In genomic region chr22:45064313-45065268, GRCh38 we compare ENCODE assay signal across 9 cellular contexts. TPM values are rescaled to one million over a fixed set of nuclear protein-coding genes. Genes with fewer than 3 reads are reported as not detected.
DNase-seq lines count a peak whose midpoint lies in the region; ATAC-seq, FAIRE-seq and TF ChIP-seq lines count a peak whose summit lies in the region.
"Had no signal": no experiment of that assay in that cellular context is flagged by ENCODE, and none has a peak within 500 bp of the region (broad histone marks: within the 10 kb centered on the region; RNA-seq: fewer than 3 reads in every experiment).

No MANE protein-coding gene starts in this region.

- H2BK12ac ChIP-seq in mesenchymal stem cell (ENCODE audit: low read length in 2 of 2), result no peak overlapping the region

- no peak for TF ChIP-seq CTCF in left ventricle myocardium inferior (IDR thresholded peaks at IDR 0.05; ENCODE audit: borderline replicate concordance)

- peak overlapping the region in 1 of 2 experiments; percentile 12 for H3K4me3 ChIP-seq in mesenchymal stem cell (ENCODE audit: insufficient read depth in 1 of 2, low read depth in 1 of 2, low read length in 2 of 2)
- no peak overlapping the region for H3K4me3 ChIP-seq in left ventricle myocardium inferior
- H3K4me3 ChIP-seq in small intestine (ENCODE audit: low read depth in 1 of 2, low read length in 2 of 2), result no peak overlapping the region

- H3K36me3 Mint-ChIP-seq in activated T-cell treated with anti-CD3 and anti-CD28 coated beads, Interleukin-2, amount 50 U/mL, for 4 hours (ENCODE audit: insufficient read depth), result no peaks in the 10 kb centered on the region

- no peak overlapping the region for H2BK15ac ChIP-seq in mesenchymal stem cell (ENCODE audit: low read depth, poor library complexity, severe bottlenecking)

- no peak overlapping the region for H3K4me3 Mint-ChIP-seq in activated T-cell treated with anti-CD3 and anti-CD28 coated beads, Interleukin-2, amount 50 U/mL, for 4 hours

- in situ Hi-C loops in ACHN (cut with HindIII; ENCODE audit: low pct_ligation_motif_present, low pct_unique_long_range_greater_than_20kb, low sequenced_read_pairs), result no loop called here

- H3K4me1 ChIP-seq in mesenchymal stem cell (ENCODE audit: control insufficient read depth, insufficient read depth, low read depth, low read length) (peaks cover 10% of the 10 kb centered on the region), left ventricle myocardium inferior (no peaks in the 10 kb centered on the region), small intestine (ENCODE audit: control insufficient read depth in 2 of 2, insufficient read depth in 1 of 2, low read depth in 1 of 2, low read length in 1 of 2) (no peaks in the 10 kb centered on the region)

- H3K18ac ChIP-seq in mesenchymal stem cell (ENCODE audit: low read depth in 1 of 2, low read length in 2 of 2), result no peak overlapping the region

- H3K79me1 ChIP-seq in mesenchymal stem cell (replicated peaks; ENCODE audit: low read length, poor library complexity, severe bottlenecking), result no peaks in the 10 kb centered on the region

- no peak overlapping the region for H2AFZ ChIP-seq in mesenchymal stem cell (ENCODE audit: low read depth, low read length)

- H3K9me3 Mint-ChIP-seq in activated T-cell treated with anti-CD3 and anti-CD28 coated beads, Interleukin-2, amount 50 U/mL, for 4 hours, result peaks cover 5% of the 10 kb centered on the region

- DNase-seq in ACHN (peak; percentile 16), HK-2 (ENCODE audit: unreplicated experiment) (peak; percentile 11), mesenchymal stem cell (peak; percentile 50), left ventricle myocardium inferior (no peak), small intestine (no peak), SKM-1 treated with dmso at 0.1 percent for 144 hours (lab: John Stamatoyannopoulos, UW; ENCODE audit: unreplicated experiment) (no peak), ecto neural progenitor cell (ENCODE audit: low spot score) (no peak)
- peak; percentile 19 for DNase-seq in activated T-cell treated with anti-CD3 and anti-CD28 coated beads, Interleukin-2, amount 50 U/mL, for 4 hours

- H2AK5ac ChIP-seq in mesenchymal stem cell (ENCODE audit: low read length, severe bottlenecking), result no peak overlapping the region

- no peak overlapping the region for H3K23ac ChIP-seq in mesenchymal stem cell (ENCODE audit: low read length in 2 of 2)

- H4K8ac ChIP-seq in mesenchymal stem cell (ENCODE audit: low read length), result no peak overlapping the region

- no peak overlapping the region for H3K4me2 ChIP-seq in mesenchymal stem cell (ENCODE audit: low read length, poor library complexity, severe bottlenecking)

- H3K27me3 ChIP-seq in mesenchymal stem cell (ENCODE audit: control insufficient read depth in 1 of 2, insufficient read depth in 1 of 2, low read length in 2 of 2) (peaks cover 0 to 12% of the 10 kb centered on the region in 2 experiments), left ventricle myocardium inferior (ENCODE audit: low read depth) (peaks cover 64% of the 10 kb centered on the region), small intestine (ENCODE audit: control insufficient read depth in 2 of 2, insufficient read depth in 2 of 2, low read length in 2 of 2) (no peaks in the 10 kb centered on the region)

- H3K4ac ChIP-seq in mesenchymal stem cell (ENCODE audit: low read depth in 1 of 2, low read length in 2 of 2), result no peak overlapping the region

- peak overlapping the region in 1 of 2 experiments; percentile 71 for H3K14ac ChIP-seq in mesenchymal stem cell (ENCODE audit: low read length in 2 of 2)

- peaks cover 16% of the 10 kb centered on the region for H3K27me3 Mint-ChIP-seq in activated T-cell treated with anti-CD3 and anti-CD28 coated beads, Interleukin-2, amount 50 U/mL, for 4 hours (ENCODE audit: low read depth)

- intact Hi-C loops in left ventricle myocardium inferior (cut with micrococcal nuclease), result no loop called here

- H3K36me3 ChIP-seq in mesenchymal stem cell (ENCODE audit: control insufficient read depth in 1 of 2, insufficient read depth in 2 of 2, low read depth in 1 of 2, low read length in 2 of 2), result no peaks in the 10 kb centered on the region
- no peaks in the 10 kb centered on the region for H3K36me3 ChIP-seq in left ventricle myocardium inferior
- no peaks in the 10 kb centered on the region for H3K36me3 ChIP-seq in small intestine (ENCODE audit: control insufficient read depth in 2 of 2, insufficient read depth in 2 of 2, low read length in 2 of 2)

- H3K27ac ChIP-seq in mesenchymal stem cell (ENCODE audit: low read length, poor library complexity, severe bottlenecking) (no peak overlapping the region), left ventricle myocardium inferior (replicated peaks) (no peak overlapping the region), small intestine (ENCODE audit: low read depth in 1 of 2, low read length in 1 of 2) (no peak overlapping the region)

- peak; percentile 95 for ATAC-seq in activated T-cell treated with anti-CD3 and anti-CD28 coated beads, Interleukin-2, amount 50 U/mL, for 4 hours

- WGBS in mesenchymal stem cell, result 71% methylated on average over 17 of the region's 18 CpGs
- 50 to 60% (median 51%) methylated on average over 18 of the region's 18 CpGs for WGBS in small intestine, 3 donors

- H3K9me3 ChIP-seq in mesenchymal stem cell (ENCODE audit: control insufficient read depth, low read length), result peaks cover 13% of the 10 kb centered on the region
- peaks cover 22% of the 10 kb centered on the region for H3K9me3 ChIP-seq in left ventricle myocardium inferior (replicated peaks)
- H3K9me3 ChIP-seq in small intestine (ENCODE audit: control insufficient read depth, low read depth), result no peaks in the 10 kb centered on the region

- no peak for FAIRE-seq in small intestine (lab: Jason Lieb, UNC)
- FAIRE-seq: D721Med had no signal

- peaks cover 10% of the 10 kb centered on the region for H3K4me1 Mint-ChIP-seq in activated T-cell treated with anti-CD3 and anti-CD28 coated beads, Interleukin-2, amount 50 U/mL, for 4 hours (ENCODE audit: low read depth)

- H2BK120ac ChIP-seq in mesenchymal stem cell (ENCODE audit: low read depth, low read length), result no peak overlapping the region

- H2BK5ac ChIP-seq in mesenchymal stem cell (ENCODE audit: low read depth, low read length, poor library complexity, severe bottlenecking), result no peak overlapping the region

- H4K91ac ChIP-seq in mesenchymal stem cell (ENCODE audit: low read length), result no peak overlapping the region

- peak overlapping the region; percentile 48 for H3K9ac ChIP-seq in mesenchymal stem cell (ENCODE audit: low read length)

RNA-seq across cellular contexts. Expression of gene PHF21B, which starts 54.8 kb away (rescaled TPM):
- total RNA-seq in activated T-cell treated with anti-CD3 and anti-CD28 coated beads, Interleukin-2, amount 50 U/mL, for 4 hours, result under 1 TPM in 1 of 3 donors, not detected in 2; 0.26 TPM
- 0.11 TPM for polyA plus RNA-seq in mesenchymal stem cell (2013, experiment 1 of 2)
- 0.05 TPM for polyA plus RNA-seq in mesenchymal stem cell (2013, experiment 2 of 2)
- total RNA-seq in left ventricle myocardium inferior, result 0.69 TPM
- under 1 TPM in 1 of 3 donors, not detected in 2; 0.09 TPM for polyA plus RNA-seq in small intestine

Comparison
In these comparisons a context has a peak if more than half of its experiments do, and no peak if none do; other contexts are left out.
1. DNase-seq: peak in ACHN (single experiment), HK-2 (single experiment), activated T-cell treated with anti-CD3 and anti-CD28 coated beads, Interleukin-2, amount 50 U/mL, for 4 hours (single experiment) and mesenchymal stem cell (single experiment); none in left ventricle myocardium inferior (single experiment), small intestine (single experiment), SKM-1 treated with dmso at 0.1 percent for 144 hours (single experiment) and ecto neural progenitor cell (single experiment).